Comparison of ENCODE assay signal across 10 cellular contexts in the genomic region with DNA sequence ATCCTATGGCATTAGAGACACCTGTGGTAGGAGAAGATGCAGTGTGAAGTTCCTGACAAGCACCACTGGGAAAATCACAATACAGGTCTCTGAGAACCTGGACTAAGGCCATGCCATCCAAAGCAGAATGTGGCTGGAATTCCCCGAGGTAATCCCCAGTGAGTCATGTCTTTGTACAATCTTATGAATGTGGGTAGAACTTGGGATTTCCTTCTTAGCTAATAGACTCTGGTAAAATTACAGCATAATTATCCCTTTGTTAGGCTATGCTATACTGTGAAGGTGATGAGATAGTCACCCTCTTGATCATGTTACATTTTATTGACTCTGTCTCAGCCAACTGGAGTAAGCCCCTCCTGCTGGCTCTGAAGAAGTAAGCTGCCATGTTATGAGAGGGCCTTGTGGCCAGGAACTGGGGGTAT.
DNase-seq lines count a peak whose midpoint lies in the region; ATAC-seq, FAIRE-seq and TF ChIP-seq lines count a peak whose summit lies in the region.
"Had no signal": no experiment of that assay in that cellular context is flagged by ENCODE, and none has a peak within 500 bp of the region (broad histone marks: within the 10 kb centered on the region; RNA-seq: fewer than 3 reads in every experiment).

No MANE protein-coding gene starts in this region.

- H3K4me1 Mint-ChIP-seq in chondrocyte (ENCODE audit: low read depth), result peaks cover 3% of the 10 kb centered on the region

- H3K36me3 Mint-ChIP-seq in chondrocyte (ENCODE audit: low read depth), result no peaks in the 10 kb centered on the region

- WGBS in hepatocyte (ENCODE audit: low lambda C conversion rate, missing lambda C conversion rate), result 74% methylated on average over 1 of the region's 1 CpG
- 83% methylated on average over 1 of the region's 1 CpG for WGBS in right lobe of liver (ENCODE audit: insufficient coverage, low coverage, low lambda C conversion rate, missing lambda C conversion rate)
- WGBS in HepG2 (ENCODE audit: low lambda C conversion rate), result 0% methylated on average over 1 of the region's 1 CpG

- H3K9me3 Mint-ChIP-seq in chondrocyte (ENCODE audit: low read depth), result peaks cover 5% of the 10 kb centered on the region

- H3K79me2 ChIP-seq in hepatocyte (no peaks in the 10 kb centered on the region), HepG2 (ENCODE audit: insufficient read depth, low read length) (no peaks in the 10 kb centered on the region)

- H2AFZ ChIP-seq in hepatocyte (no peak overlapping the region), HepG2 (ENCODE audit: low read length) (no peak overlapping the region)

- CTCF ChIA-PET in HepG2 (lab: Yijun Ruan, JAX; ENCODE audit: low intra/inter-chr PET ratio, low total read pairs), result no interaction called here

- no peak for DNase-seq in GM18507 (ENCODE audit: extremely low spot score, insufficient read length, low read depth)
- peak; percentile 74 for DNase-seq in H4 (ENCODE audit: low spot score)
- DNase-seq in NCI-H146 treated with DMSO at 0.1 percent for 48 hours (lab: John Stamatoyannopoulos, UW; ENCODE audit: unreplicated experiment), result peak; percentile 34
- peak; percentile 49 for DNase-seq in hepatocyte (ENCODE audit: low spot score)
- DNase-seq in right lobe of liver, result no peak
- DNase-seq in chondrocyte (ENCODE audit: low spot score), result no peak
- no peak for DNase-seq in hepatic stellate cell (ENCODE audit: low spot score)
- no peak for DNase-seq in HepG2 (ENCODE audit: low spot score)
- DNase-seq: posterior cingulate gyrus had no signal

- ATAC-seq in right lobe of liver (no peak), HepG2 (no peak)

- H3K4me3 ChIP-seq in hepatocyte (no peak overlapping the region), right lobe of liver (no peak overlapping the region), HepG2 (replicated peaks in 1 of 3; ENCODE audit: insufficient read depth in 1 of 3, low read depth in 2 of 3, low read length in 3 of 3) (no peak overlapping the region)
- H3K4me3 ChIP-seq: thoracic aorta had no signal

- H3K36me3 ChIP-seq in hepatocyte (replicated peaks; ENCODE audit: insufficient read depth, low read depth) (no peaks in the 10 kb centered on the region), right lobe of liver (no peaks in the 10 kb centered on the region), HepG2 (replicated peaks in 1 of 2; ENCODE audit: control insufficient read depth in 1 of 2, insufficient read depth in 2 of 2, low read length in 2 of 2) (no peaks in the 10 kb centered on the region)
- H3K36me3 ChIP-seq: thoracic aorta had no signal

- BruUV-seq in HepG2 (replicated peaks; lab: Mats Ljungman, UMichigan), result no TSS peak

- TF ChIP-seq RAD21 in HepG2 (CRISPR knock-in tag; IDR thresholded peaks at IDR 0.05), result no peak

- H3K4me2 ChIP-seq in hepatocyte, result no peak overlapping the region
- no peak overlapping the region for H3K4me2 ChIP-seq in HepG2 (ENCODE audit: low read depth, low read length)

- H3K4me1 ChIP-seq in hepatocyte (ENCODE audit: insufficient read depth) (no peaks in the 10 kb centered on the region), right lobe of liver (no peaks in the 10 kb centered on the region), HepG2 (ENCODE audit: insufficient read depth, low read length) (no peaks in the 10 kb centered on the region)

- POLR2A ChIA-PET in HepG2 (lab: Yijun Ruan, JAX), result no interaction called here

- no peak overlapping the region for H3K27ac Mint-ChIP-seq in chondrocyte (ENCODE audit: unreplicated experiment)

- no peak overlapping the region for H3K4me3 Mint-ChIP-seq in chondrocyte (ENCODE audit: unreplicated experiment)

- H3K27me3 Mint-ChIP-seq in chondrocyte (ENCODE audit: low read depth), result no peaks in the 10 kb centered on the region

- H3K9me3 ChIP-seq in hepatocyte (ENCODE audit: low read depth) (no peaks in the 10 kb centered on the region), right lobe of liver (no peaks in the 10 kb centered on the region), HepG2 (ENCODE audit: low read length) (no peaks in the 10 kb centered on the region)
- H3K9me3 ChIP-seq: thoracic aorta had no signal

- H3K27ac ChIP-seq in hepatocyte (peak overlapping the region; percentile 84), right lobe of liver (no peak overlapping the region), HepG2 (ENCODE audit: extremely low read length, insufficient read depth, low read length) (no peak overlapping the region)
- H3K27ac ChIP-seq: thoracic aorta had no signal

- H3K9ac ChIP-seq in HepG2 (ENCODE audit: insufficient read depth, low read depth, low read length), result no peak overlapping the region

- TF ChIP-seq CTCF in hepatocyte (IDR thresholded peaks at IDR 0.05; ENCODE audit: poor library complexity), result no peak
- no peak for TF ChIP-seq CTCF in right lobe of liver (IDR thresholded peaks at IDR 0.05)
- TF ChIP-seq CTCF in chondrocyte (IDR thresholded peaks at IDR 0.05), result no peak
- TF ChIP-seq CTCF in HepG2 (CRISPR knock-in tag; IDR thresholded peaks at IDR 0.05), result no peak

- FAIRE-seq in GM18507 (lab: Jason Lieb, UNC) (peak; percentile 31), HepG2 (lab: Jason Lieb, UNC) (no peak)

- H3K9me2 ChIP-seq in hepatocyte (replicated peaks; ENCODE audit: insufficient read depth), result no peaks in the 10 kb centered on the region

- intact Hi-C loops in right lobe of liver (cut with DNase I), result no loop called here
- intact Hi-C loops in HepG2 (cut with micrococcal nuclease; ENCODE audit: unreplicated experiment), result no loop called here

- TF ChIP-seq POLR2A in right lobe of liver (IDR thresholded peaks at IDR 0.05) (no peak), HepG2 (IDR thresholded peaks at IDR 0.05; ENCODE audit: insufficient read depth in 1 of 2, low read depth in 2 of 2, low read length in 2 of 2) (no peak)

- H3K27me3 ChIP-seq in hepatocyte (no peaks in the 10 kb centered on the region), right lobe of liver (no peaks in the 10 kb centered on the region), HepG2 (ENCODE audit: control insufficient read depth in 1 of 2, insufficient read depth in 2 of 2, low read length in 2 of 2) (no peaks in the 10 kb centered on the region; a peak in 1 of 5 replicates)

- no peaks in the 10 kb centered on the region for H4K20me1 ChIP-seq in hepatocyte (ENCODE audit: insufficient read depth, poor library complexity, severe bottlenecking)
- no peaks in the 10 kb centered on the region for H4K20me1 ChIP-seq in HepG2 (ENCODE audit: insufficient read depth, low read length)

- TF ChIP-seq EP300 in HepG2 (IDR thresholded peaks at IDR 0.05; ENCODE audit: low read depth in 2 of 2, low read length in 2 of 2), result no peak
- TF ChIP-seq EP300 in HepG2 (CRISPR knock-in tag; IDR thresholded peaks at IDR 0.05; ENCODE audit: borderline replicate concordance), result no peak

- in situ Hi-C loops in HepG2 (cut with HindIII; ENCODE audit: extremely low pct_ligation_motif_present, low pct_unique_long_range_greater_than_20kb), result no loop called here

TF ChIP-seq in HepG2, 621 proteins besides CTCF, POLR2A, EP300 and RAD21:
- TF ChIP-seq ARHGAP35 (CRISPR knock-in tag; IDR thresholded peaks at IDR 0.05; ENCODE audit: borderline replicate concordance) (no peak), NPAS2 (CRISPR knock-in tag; IDR thresholded peaks at IDR 0.05; ENCODE audit: borderline replicate concordance) (no peak), ATF7-NPFF (CRISPR knock-in tag; IDR thresholded peaks at IDR 0.05; ENCODE audit: low read depth) (no peak), MTF2 (CRISPR knock-in tag; IDR thresholded peaks at IDR 0.05; ENCODE audit: borderline replicate concordance) (no peak), ATRX (CRISPR knock-in tag; IDR thresholded peaks at IDR 0.05; ENCODE audit: borderline replicate concordance) (no peak)
- TF ChIP-seq, protein P1, sequence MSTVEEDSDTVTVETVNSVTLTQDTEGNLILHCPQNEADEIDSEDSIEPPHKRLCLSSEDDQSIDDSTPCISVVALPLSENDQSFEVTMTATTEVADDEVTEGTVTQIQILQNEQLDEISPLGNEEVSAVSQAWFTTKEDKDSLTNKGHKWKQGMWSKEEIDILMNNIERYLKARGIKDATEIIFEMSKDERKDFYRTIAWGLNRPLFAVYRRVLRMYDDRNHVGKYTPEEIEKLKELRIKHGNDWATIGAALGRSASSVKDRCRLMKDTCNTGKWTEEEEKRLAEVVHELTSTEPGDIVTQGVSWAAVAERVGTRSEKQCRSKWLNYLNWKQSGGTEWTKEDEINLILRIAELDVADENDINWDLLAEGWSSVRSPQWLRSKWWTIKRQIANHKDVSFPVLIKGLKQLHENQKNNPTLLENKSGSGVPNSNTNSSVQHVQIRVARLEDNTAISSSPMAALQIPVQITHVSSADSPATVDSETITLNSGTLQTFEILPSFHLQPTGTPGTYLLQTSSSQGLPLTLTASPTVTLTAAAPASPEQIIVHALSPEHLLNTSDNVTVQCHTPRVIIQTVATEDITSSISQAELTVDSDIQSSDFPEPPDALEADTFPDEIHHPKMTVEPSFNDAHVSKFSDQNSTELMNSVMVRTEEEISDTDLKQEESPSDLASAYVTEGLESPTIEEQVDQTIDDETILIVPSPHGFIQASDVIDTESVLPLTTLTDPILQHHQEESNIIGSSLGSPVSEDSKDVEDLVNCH (CRISPR knock-in tag; IDR thresholded peaks at IDR 0.05), result no peak

Comparison
In these comparisons a context has a peak if more than half of its experiments do, and no peak if none do; other contexts are left out.
1. DNase-seq: peak in H4 (single experiment), NCI-H146 treated with DMSO at 0.1 percent for 48 hours (single experiment) and hepatocyte (single experiment); none in GM18507 (single experiment), right lobe of liver (0 of 3), chondrocyte (single experiment), hepatic stellate cell (single experiment) and HepG2 (single experiment).